14 cellular contexts compared by ENCODE assay signal in the genomic region with DNA sequence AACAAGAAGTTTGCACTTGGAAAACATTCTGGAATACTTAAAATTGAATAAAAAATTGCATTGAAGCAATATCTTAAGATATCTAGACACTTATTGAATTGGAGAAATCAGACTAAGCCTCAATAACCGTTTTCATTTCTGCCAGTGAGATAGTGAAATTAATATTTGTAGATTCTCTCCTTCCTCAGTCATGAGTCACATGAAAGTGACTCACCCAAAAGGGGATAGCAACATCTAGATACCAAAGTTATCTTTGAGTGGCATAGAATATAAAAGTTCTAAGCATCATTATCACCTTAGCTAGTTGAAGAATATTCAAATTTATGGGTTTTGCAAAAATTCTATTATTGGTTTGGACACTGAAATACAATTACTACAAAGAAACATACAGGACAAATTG.
"Had no signal": no experiment of that assay in that cellular context is flagged by ENCODE, and none has a peak within 500 bp of the region (broad histone marks: within the 10 kb centered on the region; RNA-seq: fewer than 3 reads in every experiment).

No MANE protein-coding gene starts in this region.

- DNase-seq: activated CD4-positive, alpha-beta T cell treated with anti-CD3 and anti-CD28 coated beads for 4 hours; activated CD8-positive, alpha-beta memory T cell treated with anti-CD3 and anti-CD28 coated beads, Interleukin-2, amount 50 U/mL, for 4 hours; activated CD8-positive, alpha-beta T cell treated with anti-CD3 and anti-CD28 coated beads, Interleukin-2, amount 10 ng/mL, durations not matched to agents 7 days and 5 days; activated gamma-delta T cell treated with Interleukin-2 at 50 U/mL for 16 hours; activated naive CD8-positive, alpha-beta T cell treated with anti-CD3 and anti-CD28 coated beads for 36 hours; aorta; endodermal cell; foreskin melanocyte; left cardiac atrium; lower lobe of right lung; psoas muscle; T-helper 17 cell had no signal

- H3K9me3 ChIP-seq: lower lobe of right lung, psoas muscle, suprapubic skin had no signal

- ATAC-seq: activated CD8-positive, alpha-beta T cell treated with anti-CD3 and anti-CD28 coated beads, Interleukin-2, amount 10 ng/mL, durations not matched to agents 7 days and 5 days; left cardiac atrium; lower lobe of right lung; psoas muscle; sciatic nerve; T-helper 17 cell had no signal

- H3K36me3 ChIP-seq: lower lobe of right lung, suprapubic skin had no signal

- H3K27me3 ChIP-seq: suprapubic skin had no signal

- H3K27ac ChIP-seq: lower lobe of right lung, psoas muscle, suprapubic skin had no signal

- H3K4me3 ChIP-seq: lower lobe of right lung, psoas muscle, suprapubic skin had no signal

- H3K4me1 ChIP-seq: lower lobe of right lung, psoas muscle, suprapubic skin had no signal
